In genomic region chr3:153138267-153139210, GRCh38 we compare ENCODE assay signal across 8 cellular contexts. TPM values are rescaled to one million over a fixed set of nuclear protein-coding genes. Genes with fewer than 3 reads are reported as not detected.
DNase-seq lines count a peak whose midpoint lies in the region; ATAC-seq lines count a peak whose summit lies in the region.

No MANE protein-coding gene starts in this region.

- ATAC-seq in GM18498 (IDR thresholded peaks at IDR 0.05; ENCODE audit: unreplicated experiment), result peak; percentile 74

- peak; percentile 99 for DNase-seq in H4 (ENCODE audit: low spot score)
- peak; percentile 93 for DNase-seq in LHCN-M2 (ENCODE audit: low read depth)
- DNase-seq in activated naive CD8-positive, alpha-beta T cell treated with anti-CD3 and anti-CD28 coated beads for 36 hours, result peak; percentile 66
- peak; percentile 98 for DNase-seq in kidney glomerular epithelial cell (lab: John Stamatoyannopoulos, UW)
- peak; percentile 40 to 69 for DNase-seq in stimulated activated CD8-positive, alpha-beta memory T cell treated with anti-CD3 and anti-CD28 coated beads, Interleukin-7, amount 100 ng/mL, for 48 hours (ENCODE audit: extremely low read depth in 1 of 2, low read depth in 1 of 2)
- DNase-seq in NCI-H2171 (lab: John Stamatoyannopoulos, UW), result no peak
- no peak for DNase-seq in GDM1 (lab: John Stamatoyannopoulos, UW)

- no peaks in the 10 kb centered on the region for H3K36me3 Mint-ChIP-seq in activated naive CD8-positive, alpha-beta T cell treated with anti-CD3 and anti-CD28 coated beads for 36 hours

- peaks cover 21% of the 10 kb centered on the region for H3K4me1 Mint-ChIP-seq in activated naive CD8-positive, alpha-beta T cell treated with anti-CD3 and anti-CD28 coated beads for 36 hours

- peak overlapping the region; percentile 42 for H3K27ac Mint-ChIP-seq in activated naive CD8-positive, alpha-beta T cell treated with anti-CD3 and anti-CD28 coated beads for 36 hours

- H3K4me3 Mint-ChIP-seq in activated naive CD8-positive, alpha-beta T cell treated with anti-CD3 and anti-CD28 coated beads for 36 hours, result no peak overlapping the region

- H3K27me3 Mint-ChIP-seq in activated naive CD8-positive, alpha-beta T cell treated with anti-CD3 and anti-CD28 coated beads for 36 hours, result no peaks in the 10 kb centered on the region

- H3K9me3 Mint-ChIP-seq in activated naive CD8-positive, alpha-beta T cell treated with anti-CD3 and anti-CD28 coated beads for 36 hours, result no peaks in the 10 kb centered on the region

RNA-seq across cellular contexts. Expression of gene RAP2B, which starts 23.5 kb away (rescaled TPM):
- total RNA-seq in H4 (2014; rRNA removed; shearing (Covaris generic)), result 15.7 TPM in 2 replicates
- total RNA-seq in LHCN-M2 (2014; rRNA removed), result 20.5 TPM in 2 replicates
- 8.9 TPM for polyA plus RNA-seq in LHCN-M2 (2012)
- 10 to 100 TPM; 12.4 to 12.7 TPM for total RNA-seq in activated naive CD8-positive, alpha-beta T cell treated with anti-CD3 and anti-CD28 coated beads for 36 hours

Comparison
In these comparisons a context has a peak if more than half of its experiments do, and no peak if none do; other contexts are left out.
1. DNase-seq: peak in H4 (single experiment), LHCN-M2 (single experiment), activated naive CD8-positive, alpha-beta T cell treated with anti-CD3 and anti-CD28 coated beads for 36 hours (single experiment), kidney glomerular epithelial cell (single experiment) and stimulated activated CD8-positive, alpha-beta memory T cell treated with anti-CD3 and anti-CD28 coated beads, Interleukin-7, amount 100 ng/mL, for 48 hours (2 of 2); none in NCI-H2171 (single experiment) and GDM1 (single experiment).